11 cellular contexts compared by ENCODE assay signal in genomic region chr4:126757219-126757618, GRCh38.
"Had no signal": no experiment of that assay in that cellular context is flagged by ENCODE, and none has a peak within 500 bp of the region (broad histone marks: within the 10 kb centered on the region; RNA-seq: fewer than 3 reads in every experiment).

No MANE protein-coding gene starts in this region.

- H3K4me1 ChIP-seq: adrenal gland, upper lobe of right lung had no signal

- H3K36me3 Mint-ChIP-seq: activated naive CD4-positive, alpha-beta T cell treated with anti-CD3 and anti-CD28 coated beads, Interleukin-2, amount 50 U/mL, for 24 hours had no signal

- DNase-seq: activated CD4-positive, alpha-beta T cell treated with anti-CD3 and anti-CD28 coated beads, Interleukin-2, amount 50 U/mL, for 1 hour; adrenal gland; ovary; sigmoid colon; stimulated activated CD4-positive, alpha-beta T cell treated with anti-CD3 and anti-CD28 coated beads, Interleukin-1b, Interleukin-23, amount 100 ng/mL, for 48 hours; upper lobe of right lung had no signal

- H3K36me3 ChIP-seq: adrenal gland, ovary, sigmoid colon, thoracic aorta, upper lobe of right lung had no signal

- H3K27ac Mint-ChIP-seq: activated naive CD4-positive, alpha-beta T cell treated with anti-CD3 and anti-CD28 coated beads, Interleukin-2, amount 50 U/mL, for 24 hours; activated T-helper 17 cell treated with anti-CD3 and anti-CD28 coated beads, Interleukin-2, amount 50 U/mL, for 72 hours; T-helper 2 cell treated with Interferon-gamma antibody and Interleukin-4, amounts not matched to agents 5 μg/mL and 100 μg/mL, for 36 hours had no signal

- H3K4me3 ChIP-seq: adrenal gland, ovary, sigmoid colon, thoracic aorta, upper lobe of right lung had no signal

- H3K9me3 ChIP-seq: adrenal gland, ovary, sigmoid colon, thoracic aorta, upper lobe of right lung had no signal

- H3K4me3 Mint-ChIP-seq: activated naive CD4-positive, alpha-beta T cell treated with anti-CD3 and anti-CD28 coated beads, Interleukin-2, amount 50 U/mL, for 24 hours; activated T-helper 17 cell treated with anti-CD3 and anti-CD28 coated beads, Interleukin-2, amount 50 U/mL, for 72 hours; T-helper 2 cell treated with Interferon-gamma antibody and Interleukin-4, amounts not matched to agents 5 μg/mL and 100 μg/mL, for 36 hours had no signal

- H3K27me3 Mint-ChIP-seq: activated naive CD4-positive, alpha-beta T cell treated with anti-CD3 and anti-CD28 coated beads, Interleukin-2, amount 50 U/mL, for 24 hours; activated T-helper 17 cell treated with anti-CD3 and anti-CD28 coated beads, Interleukin-2, amount 50 U/mL, for 72 hours had no signal

- ATAC-seq: activated T-helper 17 cell treated with anti-CD3 and anti-CD28 coated beads, Interleukin-2, amount 50 U/mL, for 72 hours; upper lobe of right lung had no signal

- H3K27me3 ChIP-seq: adrenal gland, ovary, sigmoid colon, upper lobe of right lung had no signal

- H3K4me1 Mint-ChIP-seq: activated naive CD4-positive, alpha-beta T cell treated with anti-CD3 and anti-CD28 coated beads, Interleukin-2, amount 50 U/mL, for 24 hours; activated T-helper 17 cell treated with anti-CD3 and anti-CD28 coated beads, Interleukin-2, amount 50 U/mL, for 72 hours had no signal

- H3K27ac ChIP-seq: adrenal gland, epithelial cell of prostate, ovary, sigmoid colon, thoracic aorta, upper lobe of right lung had no signal
